In the genomic region with DNA sequence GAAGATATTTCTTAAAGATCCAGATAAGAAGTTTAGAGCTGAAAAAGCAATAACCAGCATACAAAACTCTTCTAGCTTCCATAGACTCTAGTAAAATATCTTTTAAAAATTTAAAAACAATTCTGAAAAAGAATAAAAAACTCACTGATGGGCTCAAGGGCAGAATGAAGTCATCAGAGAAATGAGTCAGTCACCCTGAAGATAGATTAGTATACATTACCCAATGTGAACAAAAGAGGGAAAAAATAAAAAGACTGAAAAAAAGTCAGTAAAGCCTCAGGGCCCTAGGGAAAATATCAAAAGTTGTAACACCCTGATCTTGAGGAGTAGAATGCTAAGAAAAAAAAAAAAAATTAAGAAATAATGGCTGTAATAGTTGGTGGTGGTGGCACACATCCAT, we compare ENCODE assay signal across 16 cellular contexts. TPM values are rescaled to one million over a fixed set of nuclear protein-coding genes. Genes with fewer than 3 reads are reported as not detected.
DNase-seq lines count a peak whose midpoint lies in the region; ATAC-seq, FAIRE-seq and TF ChIP-seq lines count a peak whose summit lies in the region.
"Had no signal": no experiment of that assay in that cellular context is flagged by ENCODE, and none has a peak within 500 bp of the region (broad histone marks: within the 10 kb centered on the region; RNA-seq: fewer than 3 reads in every experiment).

No MANE protein-coding gene starts in this region.

- DNase-seq in AG08395 (ENCODE audit: low spot score) (peak; percentile 9), HFFc6 (peak; percentile 25), bronchial epithelial cell (ENCODE audit: low read depth) (peak; percentile 36), foreskin keratinocyte (peak in 1 of 2 donors; percentile 27), endothelial cell (ENCODE audit: low spot score) (no peak)
- DNase-seq: NCI-H146, NCI-H345, NCI-H526 treated with DMSO at 0.1 percent for 48 hours, SW 1271 had no signal

- H3K4me3 Mint-ChIP-seq in HFFc6 = no peak overlapping the region
- no peak overlapping the region for H3K4me3 Mint-ChIP-seq in endothelial cell (ENCODE audit: unreplicated experiment)

- TF ChIP-seq CTCF in HFFc6 (IDR thresholded peaks at IDR 0.05) = no peak
- no peak for TF ChIP-seq CTCF in bronchial epithelial cell (IDR thresholded peaks at IDR 0.05; ENCODE audit: insufficient read depth, low read length, severe bottlenecking)
- no peak for TF ChIP-seq CTCF in foreskin keratinocyte (conservative IDR thresholded peaks at IDR 0.05)
- TF ChIP-seq CTCF in endothelial cell (IDR thresholded peaks at IDR 0.05; ENCODE audit: unreplicated experiment) = no peak

- no peaks in the 10 kb centered on the region for H3K27me3 ChIP-seq in bronchial epithelial cell (ENCODE audit: control insufficient read depth, insufficient read depth, low read length)
- H3K27me3 ChIP-seq in foreskin keratinocyte = no peaks in the 10 kb centered on the region
- H3K27me3 ChIP-seq: SJSA1 had no signal

- H3K36me3 Mint-ChIP-seq in HFFc6 (ENCODE audit: low read depth) (peaks cover 24% of the 10 kb centered on the region), endothelial cell (ENCODE audit: low read depth, unreplicated experiment) (peaks cover 13% of the 10 kb centered on the region)

- no peaks in the 10 kb centered on the region for H3K4me1 ChIP-seq in foreskin keratinocyte
- H3K4me1 ChIP-seq: SJSA1 had no signal

- no peak overlapping the region for H3K4me3 ChIP-seq in bronchial epithelial cell (ENCODE audit: low read depth, low read length)
- H3K4me3 ChIP-seq: SJSA1 had no signal

- no peaks in the 10 kb centered on the region for H3K36me3 ChIP-seq in bronchial epithelial cell (ENCODE audit: control insufficient read depth, insufficient read depth, low read length)

- no peak overlapping the region for H3K27ac ChIP-seq in foreskin keratinocyte
- H3K27ac ChIP-seq: C4-2B, RWPE1, SJSA1 had no signal

- FAIRE-seq in bronchial epithelial cell (lab: Jason Lieb, UNC) = no peak
- FAIRE-seq: H1 had no signal

- H3K4me1 Mint-ChIP-seq in HFFc6 (ENCODE audit: low read depth) (peaks cover 16% of the 10 kb centered on the region), endothelial cell (ENCODE audit: unreplicated experiment) (no peaks in the 10 kb centered on the region)

- H3K27ac Mint-ChIP-seq in HFFc6 (peak overlapping the region; percentile 25; the same call in 1 of the 2 replicates), endothelial cell (ENCODE audit: unreplicated experiment) (no peak overlapping the region)

- H3K9me3 Mint-ChIP-seq in HFFc6 (no peaks in the 10 kb centered on the region), endothelial cell (ENCODE audit: unreplicated experiment) (no peaks in the 10 kb centered on the region)

- H3K27me3 Mint-ChIP-seq in HFFc6 (ENCODE audit: insufficient read depth) = peaks cover 2% of the 10 kb centered on the region; the same call in 1 of the 2 replicates
- peaks cover 2% of the 10 kb centered on the region for H3K27me3 Mint-ChIP-seq in endothelial cell (ENCODE audit: unreplicated experiment)

- ATAC-seq in foreskin keratinocyte = peak; percentile 74
- no peak for ATAC-seq in HG03432 (IDR thresholded peaks at IDR 0.05; ENCODE audit: unreplicated experiment)
- ATAC-seq in GM18873 (IDR thresholded peaks at IDR 0.05; ENCODE audit: low FRiP score, unreplicated experiment) = no peak
- ATAC-seq in GM19023 (IDR thresholded peaks at IDR 0.05; ENCODE audit: unreplicated experiment) = no peak

RNA-seq across cellular contexts. Expression of a gene that starts 11.4 kb away (rescaled TPM):
- total RNA-seq in HFFc6 (2021; fragmentation: NEBNext Ultra II Directional; extraction: Animal tissue kit (Norgen Biotek cat#: 25700)) = 1 to 10 TPM; 4.9 to 7.1 (median 6.2) TPM
- total RNA-seq in bronchial epithelial cell = 2.4 and 3.2 TPM in 2 replicates
- total RNA-seq in foreskin keratinocyte = 1.5 and 1.6 TPM in 2 replicates
- polyA plus RNA-seq in foreskin keratinocyte = 1.1 and 1.3 TPM in 2 replicates
- total RNA-seq in endothelial cell (ENCODE audit: unreplicated experiment) = 4.4 TPM
